ENCODE assay signal across 8 cellular contexts in the genomic region with DNA sequence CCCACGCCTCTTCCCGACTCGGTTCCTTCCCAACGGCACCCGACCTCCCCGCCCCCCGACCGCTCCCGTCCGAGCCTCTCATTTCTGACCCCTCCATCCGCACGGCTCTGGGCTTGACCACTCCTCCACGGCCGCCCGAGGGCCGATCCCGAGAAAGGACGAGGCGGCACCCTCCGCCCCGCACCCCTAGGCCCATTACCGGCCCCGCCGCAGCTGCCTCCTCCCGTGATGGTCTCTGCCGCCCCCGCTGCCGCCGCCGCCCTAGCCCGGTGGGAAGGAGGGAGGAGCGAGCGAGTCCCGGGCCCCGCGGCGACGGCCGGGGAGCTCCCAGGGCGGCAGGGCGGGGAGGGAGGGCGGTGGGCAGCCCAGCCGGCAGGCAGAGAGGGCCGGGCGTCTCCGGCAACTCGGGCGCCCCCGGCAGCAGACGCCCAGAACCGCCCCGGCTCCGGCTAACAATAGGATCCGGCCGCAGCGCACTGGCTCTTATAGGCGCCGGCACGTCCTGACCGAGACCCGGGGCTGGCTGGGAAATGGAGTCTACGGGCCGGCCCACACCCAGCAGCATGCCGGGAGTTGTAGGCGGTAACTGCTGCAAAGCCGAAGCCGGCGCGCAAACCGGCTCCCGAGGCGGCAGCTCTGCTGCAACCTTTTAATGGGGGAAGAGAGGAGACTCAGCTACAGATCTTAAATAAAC. TPM values are rescaled to one million over a fixed set of nuclear protein-coding genes. Genes with fewer than 3 reads are reported as not detected.
DNase-seq lines count a peak whose midpoint lies in the region; ATAC-seq, FAIRE-seq and TF ChIP-seq lines count a peak whose summit lies in the region.

A gene with protein sequence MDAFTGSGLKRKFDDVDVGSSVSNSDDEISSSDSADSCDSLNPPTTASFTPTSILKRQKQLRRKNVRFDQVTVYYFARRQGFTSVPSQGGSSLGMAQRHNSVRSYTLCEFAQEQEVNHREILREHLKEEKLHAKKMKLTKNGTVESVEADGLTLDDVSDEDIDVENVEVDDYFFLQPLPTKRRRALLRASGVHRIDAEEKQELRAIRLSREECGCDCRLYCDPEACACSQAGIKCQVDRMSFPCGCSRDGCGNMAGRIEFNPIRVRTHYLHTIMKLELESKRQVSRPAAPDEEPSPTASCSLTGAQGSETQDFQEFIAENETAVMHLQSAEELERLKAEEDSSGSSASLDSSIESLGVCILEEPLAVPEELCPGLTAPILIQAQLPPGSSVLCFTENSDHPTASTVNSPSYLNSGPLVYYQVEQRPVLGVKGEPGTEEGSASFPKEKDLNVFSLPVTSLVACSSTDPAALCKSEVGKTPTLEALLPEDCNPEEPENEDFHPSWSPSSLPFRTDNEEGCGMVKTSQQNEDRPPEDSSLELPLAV (minus strand): TSS at position 457 of the 694 bp plus-strand sequence. CDS start 7,035 bp downstream, outside the sequence.

- peak; percentile 97 for ATAC-seq in GM21515 (IDR thresholded peaks at IDR 0.05; ENCODE audit: unreplicated experiment)

- DNase-seq in D721Med (ENCODE audit: insufficient read length, low spot score) (peak; percentile 76), HuH-7 (ENCODE audit: low spot score) (peak; percentile 98), endothelial cell of umbilical vein (ENCODE audit: low read depth, low spot score) (peak; percentile 94), middle frontal gyrus (ENCODE audit: extremely low spot score, low spot score) (peak; percentile 91)
- peak; percentile 98 for DNase-seq in activated CD8-positive, alpha-beta memory T cell treated with anti-CD3 and anti-CD28 coated beads, Interleukin-2, amount 50 U/mL, for 48 hours
- peak; percentile 90 to 91 for DNase-seq in stimulated activated CD8-positive, alpha-beta memory T cell treated with anti-CD3 and anti-CD28 coated beads, Interleukin-2, amount 100 ng/mL, for 48 hours (ENCODE audit: low read depth in 2 of 2)

- dilution Hi-C loops in endothelial cell of umbilical vein (cut with MboI; ENCODE audit: extremely low pct_ligation_motif_present, low sequenced_read_pairs): no loop called here

- H3K27me3 ChIP-seq in OCI-LY3 (ENCODE audit: low read depth, low read length): no peaks in the 10 kb centered on the region
- H3K27me3 ChIP-seq in endothelial cell of umbilical vein (ENCODE audit: control insufficient read depth in 2 of 2, insufficient read depth in 2 of 2, low read length in 2 of 2): no peaks in the 10 kb centered on the region

- H3K4me1 ChIP-seq in OCI-LY3 (ENCODE audit: low read length): peaks cover 20% of the 10 kb centered on the region
- H3K4me1 ChIP-seq in endothelial cell of umbilical vein (ENCODE audit: control insufficient read depth, extremely low read depth, insufficient read depth, low read length): peaks cover 12% of the 10 kb centered on the region

- H3K9me3 ChIP-seq in OCI-LY3 (ENCODE audit: insufficient read depth, low read length): no peaks in the 10 kb centered on the region
- H3K9me3 ChIP-seq in endothelial cell of umbilical vein (replicated peaks; ENCODE audit: control insufficient read depth, insufficient read depth, low read length): no peaks in the 10 kb centered on the region

- TF ChIP-seq POLR2A in endothelial cell of umbilical vein (IDR thresholded peaks at IDR 0.05; ENCODE audit: low read depth, low read length): peak; percentile 100

- H4K20me1 ChIP-seq in OCI-LY3 (ENCODE audit: insufficient read depth, low read length): no peaks in the 10 kb centered on the region
- H4K20me1 ChIP-seq in endothelial cell of umbilical vein (replicated peaks; ENCODE audit: control insufficient read depth, extremely low read depth, insufficient read depth, low read length): peaks cover 11% of the 10 kb centered on the region

- H3K9ac ChIP-seq in OCI-LY3 (ENCODE audit: low read length): peak within 1 kb of the TSS; percentile 85
- H3K9ac ChIP-seq in endothelial cell of umbilical vein (replicated peaks; ENCODE audit: extremely low read depth, insufficient read depth, low read length): peak within 1 kb of the TSS; percentile 90

- H3K9me1 ChIP-seq in endothelial cell of umbilical vein (replicated peaks; ENCODE audit: control insufficient read depth, extremely low read depth, insufficient read depth, low read length): no peaks in the 10 kb centered on the region

- H3K4me2 ChIP-seq in OCI-LY3 (ENCODE audit: low read length): peak within 1 kb of the TSS; percentile 99
- H3K4me2 ChIP-seq in endothelial cell of umbilical vein (ENCODE audit: insufficient read depth, low read length): peak within 1 kb of the TSS; percentile 95

- FAIRE-seq in D721Med (lab: Jason Lieb, UNC) (no peak), endothelial cell of umbilical vein (lab: Jason Lieb, UNC) (peak; percentile 86)

- H3K4me3 ChIP-seq in OCI-LY3 (ENCODE audit: low read length): peak within 1 kb of the TSS; percentile 95
- peak within 1 kb of the TSS; percentile 77 to 98 (median 78) for H3K4me3 ChIP-seq in endothelial cell of umbilical vein (replicated peaks in 1 of 3; ENCODE audit: insufficient read depth in 1 of 3, low read depth in 1 of 3, low read length in 3 of 3)

- no TSS peak for BruUV-seq in endothelial cell of umbilical vein (replicated peaks; lab: Mats Ljungman, UMichigan)

- H3K79me2 ChIP-seq in OCI-LY3 (ENCODE audit: low read length): peaks cover 15% of the 10 kb centered on the region
- peaks cover 36% of the 10 kb centered on the region for H3K79me2 ChIP-seq in endothelial cell of umbilical vein (ENCODE audit: control insufficient read depth, insufficient read depth, low read length)

- H3K36me3 ChIP-seq in OCI-LY3 (replicated peaks; ENCODE audit: low read depth, low read length): peaks cover 5% of the 10 kb centered on the region
- no peaks in the 10 kb centered on the region for H3K36me3 ChIP-seq in endothelial cell of umbilical vein (ENCODE audit: control insufficient read depth in 2 of 2, extremely low read depth in 1 of 2, insufficient read depth in 2 of 2, low read length in 2 of 2)

- intact Hi-C loops in endothelial cell of umbilical vein (cut with micrococcal nuclease): loop anchor here (1.0 to 10.0 kb wide), 6 partner anchors 35 to 318 kb away; a partner anchor contains a TSS

- CTCF ChIA-PET in endothelial cell of umbilical vein (lab: Charles Lee): interaction anchor here (0.6 to 1.7 kb wide), 6 partner anchors 98 to 603 kb away, joined by 3 to 8 read pairs (median 4); a partner anchor contains a TSS

- peak within 1 kb of the TSS; percentile 63; the same call in 1 of the 2 replicates for H2AFZ ChIP-seq in OCI-LY3 (ENCODE audit: low read depth, low read length)
- peak within 1 kb of the TSS; percentile 80 for H2AFZ ChIP-seq in endothelial cell of umbilical vein (ENCODE audit: low read depth, low read length)

- TF ChIP-seq CTCF in D721Med (IDR thresholded peaks at IDR 0.05; ENCODE audit: insufficient read depth, missing control alignments): no peak
- no peak for TF ChIP-seq CTCF in OCI-LY3 (IDR thresholded peaks at IDR 0.05; ENCODE audit: low read depth, low read length)
- peak in 1 of 2 donors; percentile 19 for TF ChIP-seq CTCF in endothelial cell of umbilical vein (IDR thresholded peaks at IDR 0.05; ENCODE audit: extremely low read depth in 1 of 2, insufficient read depth in 1 of 2, low read depth in 1 of 2, low read length in 2 of 2)

- H3K27ac ChIP-seq in OCI-LY3 (ENCODE audit: low read length) (no peak within 1 kb of the TSS), endothelial cell of umbilical vein (ENCODE audit: insufficient read depth, low read depth, low read length) (peak within 1 kb of the TSS; percentile 64)

- POLR2A ChIA-PET in endothelial cell of umbilical vein (lab: Charles Lee): interaction anchor here (0.6 to 2.7 kb wide), 28 partner anchors 9 to 403 kb away, joined by 3 to 20 read pairs (median 4); a partner anchor contains a TSS

TF ChIP-seq in endothelial cell of umbilical vein, 7 proteins besides CTCF, POLR2A, EP300 and RAD21:
- TF ChIP-seq MYC (IDR thresholded peaks at IDR 0.05; ENCODE audit: low read depth, low read length): no peak
- TF ChIP-seq GATA2 (IDR thresholded peaks at IDR 0.05; ENCODE audit: insufficient read depth, insufficient read length, low read depth, low read length): no peak
- TF ChIP-seq, protein P1, sequence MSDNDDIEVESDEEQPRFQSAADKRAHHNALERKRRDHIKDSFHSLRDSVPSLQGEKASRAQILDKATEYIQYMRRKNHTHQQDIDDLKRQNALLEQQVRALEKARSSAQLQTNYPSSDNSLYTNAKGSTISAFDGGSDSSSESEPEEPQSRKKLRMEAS (IDR thresholded peaks at IDR 0.05; ENCODE audit: insufficient read depth, insufficient read length): no peak
- no peak for TF ChIP-seq FOS (IDR thresholded peaks at IDR 0.05; ENCODE audit: borderline replicate concordance, insufficient read depth, low read length)
- peak; percentile 100 for TF ChIP-seq POLR2AphosphoS5 (IDR thresholded peaks at IDR 0.05; ENCODE audit: insufficient read depth, low read depth, low read length)

RNA-seq across cellular contexts. Expression of the gene that starts here (rescaled TPM):
- total RNA-seq in endothelial cell of umbilical vein: 42.1 and 49.7 TPM in 2 replicates
- 23.3 and 24.2 TPM in 2 replicates for polyA plus RNA-seq in endothelial cell of umbilical vein
- polyA plus RNA-seq in endothelial cell of umbilical vein (2011; cell fraction: cytosol; rRNA removed): 22.8 and 26.9 TPM in 2 replicates
- 55.3 and 61.4 TPM in 2 replicates for polyA plus RNA-seq in endothelial cell of umbilical vein (2011; cell fraction: nucleus; rRNA removed)
- polyA plus RNA-seq in endothelial cell of umbilical vein (2012): 28.6 and 31.6 TPM in 2 replicates
- polyA minus RNA-seq in endothelial cell of umbilical vein: 36.2 and 43.2 TPM in 2 replicates
- polyA minus RNA-seq in endothelial cell of umbilical vein (2011; cell fraction: cytosol; rRNA and poly(A)+ RNA removed): 11.4 TPM
- 22.7 and 26.8 TPM in 2 replicates for polyA minus RNA-seq in endothelial cell of umbilical vein (2011; cell fraction: nucleus; rRNA and poly(A)+ RNA removed)
